In genomic region chr3:38345879-38346583, GRCh38 we compare ENCODE assay signal across 8 cellular contexts. TPM values are rescaled to one million over a fixed set of nuclear protein-coding genes. Genes with fewer than 3 reads are reported as not detected.
DNase-seq lines count a peak whose midpoint lies in the region; ATAC-seq and TF ChIP-seq lines count a peak whose summit lies in the region.

No MANE protein-coding gene starts in this region.

- H3K9me3 ChIP-seq in lower lobe of right lung, result no peaks in the 10 kb centered on the region

- intact Hi-C loops in Calu3 (cut with micrococcal nuclease; ENCODE audit: unreplicated experiment), result loop anchor here (5.0 to 10.0 kb wide), 2 partner anchors 109 to 136 kb away; partner anchors contain the start of gene ACVR2B
- intact Hi-C loops in lower lobe of right lung (cut with DNase I), result no loop called here

- no peaks in the 10 kb centered on the region for H3K27me3 ChIP-seq in lower lobe of right lung (ENCODE audit: low read depth)

- peaks cover 18% of the 10 kb centered on the region for H3K4me1 ChIP-seq in lower lobe of right lung

- ATAC-seq in HG02798 (IDR thresholded peaks at IDR 0.05; ENCODE audit: poor library complexity, unreplicated experiment) (peak; percentile 23), lower lobe of right lung (peak; percentile 56 to 57), HG03521 (IDR thresholded peaks at IDR 0.05; ENCODE audit: unreplicated experiment) (no peak), GM21367 (IDR thresholded peaks at IDR 0.05; ENCODE audit: unreplicated experiment) (no peak)

- peak overlapping the region; percentile 54 for H3K27ac Mint-ChIP-seq in Calu3 (ENCODE audit: unreplicated experiment)
- H3K27ac Mint-ChIP-seq in activated naive CD8-positive, alpha-beta T cell treated with anti-CD3 and anti-CD28 coated beads for 36 hours, result peak overlapping the region; percentile 60

- TF ChIP-seq CTCF in Calu3 (IDR thresholded peaks at IDR 0.05; ENCODE audit: unreplicated experiment) (no peak), lower lobe of right lung (IDR thresholded peaks at IDR 0.05) (no peak)

- DNase-seq in Calu3 (no peak), lower lobe of right lung (no peak), NCI-H1105 (lab: John Stamatoyannopoulos, UW) (no peak), C1 segment of cervical spinal cord (lab: John Stamatoyannopoulos, UW) (no peak)
- no peak for DNase-seq in activated naive CD8-positive, alpha-beta T cell treated with anti-CD3 and anti-CD28 coated beads for 36 hours

- no peaks in the 10 kb centered on the region for H3K36me3 ChIP-seq in lower lobe of right lung

- H3K9me3 Mint-ChIP-seq in Calu3 (ENCODE audit: low read depth, unreplicated experiment), result no peaks in the 10 kb centered on the region
- H3K9me3 Mint-ChIP-seq in activated naive CD8-positive, alpha-beta T cell treated with anti-CD3 and anti-CD28 coated beads for 36 hours, result no peaks in the 10 kb centered on the region

- H3K36me3 Mint-ChIP-seq in Calu3 (ENCODE audit: insufficient read depth, unreplicated experiment), result peaks cover 22% of the 10 kb centered on the region
- no peaks in the 10 kb centered on the region for H3K36me3 Mint-ChIP-seq in activated naive CD8-positive, alpha-beta T cell treated with anti-CD3 and anti-CD28 coated beads for 36 hours

- H3K4me3 Mint-ChIP-seq in Calu3 (ENCODE audit: low read depth, unreplicated experiment), result no peak overlapping the region
- peak overlapping the region; percentile 77 for H3K4me3 Mint-ChIP-seq in activated naive CD8-positive, alpha-beta T cell treated with anti-CD3 and anti-CD28 coated beads for 36 hours

- H3K27me3 Mint-ChIP-seq in Calu3 (ENCODE audit: unreplicated experiment), result no peaks in the 10 kb centered on the region
- H3K27me3 Mint-ChIP-seq in activated naive CD8-positive, alpha-beta T cell treated with anti-CD3 and anti-CD28 coated beads for 36 hours, result no peaks in the 10 kb centered on the region

- peak overlapping the region; percentile 93 for H3K4me3 ChIP-seq in lower lobe of right lung

- H3K27ac ChIP-seq in lower lobe of right lung, result no peak overlapping the region

- CTCF ChIA-PET in Calu3 (lab: Charles Lee), result interaction anchor here (0.7 to 2.0 kb wide), 7 partner anchors 18 to 400 kb away, joined by 3 to 12 read pairs (median 4); partner anchors contain the start of genes MYD88 and OXSR1

- H3K4me1 Mint-ChIP-seq in Calu3 (ENCODE audit: low read depth, unreplicated experiment), result no peaks in the 10 kb centered on the region
- H3K4me1 Mint-ChIP-seq in activated naive CD8-positive, alpha-beta T cell treated with anti-CD3 and anti-CD28 coated beads for 36 hours, result no peaks in the 10 kb centered on the region

- no TSS peak for BruUV-seq in Calu3 (replicated peaks; lab: Mats Ljungman, UMichigan)

RNA-seq across cellular contexts. Expression of gene XYLB, which starts 0.6 kb away (rescaled TPM):
- total RNA-seq in Calu3 (2022), result 11.1 and 12.2 TPM in 2 replicates
- total RNA-seq in activated naive CD8-positive, alpha-beta T cell treated with anti-CD3 and anti-CD28 coated beads for 36 hours, result 1 to 10 TPM; 6.0 to 6.9 TPM
- total RNA-seq in lower lobe of right lung, result 2.7 TPM

Comparison
In these comparisons a context has a peak if more than half of its experiments do, and no peak if none do; other contexts are left out.
1. ATAC-seq: peak in HG02798 (single experiment) and lower lobe of right lung (2 of 2); none in HG03521 (single experiment) and GM21367 (single experiment).